In the genomic region with DNA sequence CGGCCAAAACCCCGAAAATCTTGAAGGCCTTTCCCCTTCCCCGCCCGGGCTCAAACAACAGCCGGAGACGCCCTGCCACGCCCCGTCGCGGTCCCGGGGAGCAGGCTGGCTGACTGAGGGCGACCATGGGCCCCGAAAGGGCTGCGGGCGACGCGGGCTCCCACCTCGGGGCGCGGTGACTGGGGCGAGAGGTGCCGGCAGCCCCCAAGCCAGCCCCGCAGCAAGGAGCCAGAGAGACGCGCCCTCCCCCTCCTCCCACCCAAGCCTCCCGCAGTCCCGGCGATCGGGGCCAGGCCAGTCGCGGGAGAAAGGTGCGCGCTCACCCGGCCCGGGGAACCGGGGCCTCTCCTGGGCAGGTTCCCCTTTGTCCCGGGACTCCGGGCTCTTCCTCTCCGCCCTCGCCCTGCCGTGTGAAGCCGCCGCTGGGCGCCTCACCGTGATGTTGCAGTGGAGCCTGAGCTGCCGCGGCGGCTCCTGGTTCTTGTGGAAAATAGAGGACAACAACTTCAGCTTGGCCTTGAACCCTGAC, we compare ENCODE assay signal across 8 cellular contexts. TPM values are rescaled to one million over a fixed set of nuclear protein-coding genes. Genes with fewer than 3 reads are reported as not detected.
DNase-seq lines count a peak whose midpoint lies in the region; ATAC-seq, FAIRE-seq and TF ChIP-seq lines count a peak whose summit lies in the region.

No MANE protein-coding gene starts in this region.

- peak overlapping the region; percentile 71 for H3K4me2 ChIP-seq in A549

- intact Hi-C loops in Right ventricle myocardium superior (cut with DNase I) (no loop called here), posterior vena cava (cut with DNase I) (no loop called here)

- H3K9me3 Mint-ChIP-seq in activated naive CD4-positive, alpha-beta T cell treated with anti-CD3 and anti-CD28 coated beads, Interleukin-2, amount 50 U/mL, for 72 hours, result no peaks in the 10 kb centered on the region

- peak overlapping the region; percentile 74 to 77 for H3K27ac Mint-ChIP-seq in activated naive CD4-positive, alpha-beta T cell treated with anti-CD3 and anti-CD28 coated beads, Interleukin-2, amount 50 U/mL, for 72 hours

- FAIRE-seq in A549 (lab: Jason Lieb, UNC), result no peak

- no peaks in the 10 kb centered on the region for H3K27me3 ChIP-seq in RWPE2 (ENCODE audit: insufficient read depth, poor library complexity, severe bottlenecking)

- POLR2A ChIA-PET in A549 (lab: Yijun Ruan, JAX), result interaction anchor here (0.6 to 1.3 kb wide), 3 partner anchors 9 to 84 kb away, joined by 3 to 9 read pairs (median 4); a partner anchor contains a TSS

- TF ChIP-seq CTCF in A549 (IDR thresholded peaks at IDR 0.05) (no peak), GM20000 (IDR thresholded peaks at IDR 0.05; ENCODE audit: extremely low read depth, missing control alignments) (no peak), RWPE2 (IDR thresholded peaks at IDR 0.05; ENCODE audit: poor library complexity, severe bottlenecking) (no peak)

- no peak for TF ChIP-seq RAD21 in A549 (conservative IDR thresholded peaks at IDR 0.05 in 1 of 2, IDR thresholded peaks at IDR 0.05 in 1 of 2)

- peaks cover 5% of the 10 kb centered on the region for H3K4me1 ChIP-seq in A549
- no peaks in the 10 kb centered on the region for H3K4me1 ChIP-seq in RWPE2 (ENCODE audit: insufficient read depth, poor library complexity, severe bottlenecking)

- peak; percentile 35; the same call in 1 of the 2 replicates for TF ChIP-seq POLR2A in A549 (IDR thresholded peaks at IDR 0.05; ENCODE audit: low read length)

- CTCF ChIA-PET in A549 (lab: Yijun Ruan, JAX), result interaction anchor here (0.8 to 11.0 kb wide), 23 partner anchors 7 to 490 kb away, joined by 3 to 162 read pairs (median 4); a partner anchor contains a TSS

- ATAC-seq in A549 (peak; percentile 78 to 79), RWPE2 (ENCODE audit: low read depth) (peak; percentile 78), Right ventricle myocardium superior (ENCODE audit: poor library complexity) (peak; percentile 74), GM21367 (IDR thresholded peaks at IDR 0.05; ENCODE audit: unreplicated experiment) (no peak), HG03175 (IDR thresholded peaks at IDR 0.05; ENCODE audit: unreplicated experiment) (no peak)
- ATAC-seq in activated naive CD4-positive, alpha-beta T cell treated with anti-CD3 and anti-CD28 coated beads, Interleukin-2, amount 50 U/mL, for 72 hours, result peak; percentile 65 to 66

- DNase-seq in A549 (ENCODE audit: low read depth in 1 of 2, low spot score in 1 of 2), result peak; percentile 44 to 48
- peak; percentile 58 for DNase-seq in GM20000 (ENCODE audit: low spot score)
- DNase-seq in RWPE2 (ENCODE audit: low spot score), result peak; percentile 75
- DNase-seq in activated naive CD4-positive, alpha-beta T cell treated with anti-CD3 and anti-CD28 coated beads, Interleukin-2, amount 50 U/mL, for 72 hours (ENCODE audit: low spot score in 2 of 2), result peak; percentile 57 to 60
- DNase-seq in Right ventricle myocardium superior, result peak; percentile 78
- peak; percentile 90 for DNase-seq in posterior vena cava (ENCODE audit: low spot score)

- peak overlapping the region; percentile 91 to 96 for H3K27ac ChIP-seq in A549
- peak overlapping the region; percentile 52 for H3K27ac ChIP-seq in RWPE2 (ENCODE audit: poor library complexity, severe bottlenecking)

- no peak for TF ChIP-seq EP300 in A549 (IDR thresholded peaks at IDR 0.05)

- H3K4me3 ChIP-seq in A549, result peak overlapping the region; percentile 93
- H3K4me3 ChIP-seq in RWPE2 (ENCODE audit: severe bottlenecking), result peak overlapping the region; percentile 69

- no peaks in the 10 kb centered on the region for H3K36me3 Mint-ChIP-seq in activated naive CD4-positive, alpha-beta T cell treated with anti-CD3 and anti-CD28 coated beads, Interleukin-2, amount 50 U/mL, for 72 hours

- 3% methylated on average over 33 of the region's 48 CpGs for WGBS in A549 (ENCODE audit: missing lambda C conversion rate)

- H3K9me3 ChIP-seq in A549, result no peaks in the 10 kb centered on the region
- H3K9me3 ChIP-seq in RWPE2 (ENCODE audit: severe bottlenecking), result no peaks in the 10 kb centered on the region

- no peaks in the 10 kb centered on the region for H3K36me3 ChIP-seq in RWPE2 (ENCODE audit: low read depth)

TF ChIP-seq in A549, 52 proteins besides CTCF, POLR2A, EP300 and RAD21:
- TF ChIP-seq, protein P1, sequence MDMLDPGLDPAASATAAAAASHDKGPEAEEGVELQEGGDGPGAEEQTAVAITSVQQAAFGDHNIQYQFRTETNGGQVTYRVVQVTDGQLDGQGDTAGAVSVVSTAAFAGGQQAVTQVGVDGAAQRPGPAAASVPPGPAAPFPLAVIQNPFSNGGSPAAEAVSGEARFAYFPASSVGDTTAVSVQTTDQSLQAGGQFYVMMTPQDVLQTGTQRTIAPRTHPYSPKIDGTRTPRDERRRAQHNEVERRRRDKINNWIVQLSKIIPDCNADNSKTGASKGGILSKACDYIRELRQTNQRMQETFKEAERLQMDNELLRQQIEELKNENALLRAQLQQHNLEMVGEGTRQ (IDR thresholded peaks at IDR 0.05), result no peak
- no peak for TF ChIP-seq ZNF302 (CRISPR knock-in tag; IDR thresholded peaks at IDR 0.05)
- no peak for TF ChIP-seq POLR2AphosphoS2 (conservative IDR thresholded peaks at IDR 0.05; ENCODE audit: low read length)
- TF ChIP-seq HEYL (CRISPR knock-in tag; IDR thresholded peaks at IDR 0.05), result no peak
- no peak for TF ChIP-seq RFX5 (IDR thresholded peaks at IDR 0.05)
- no peak for TF ChIP-seq KDM1A (IDR thresholded peaks at IDR 0.05; ENCODE audit: low read depth)
- TF ChIP-seq, protein P2, sequence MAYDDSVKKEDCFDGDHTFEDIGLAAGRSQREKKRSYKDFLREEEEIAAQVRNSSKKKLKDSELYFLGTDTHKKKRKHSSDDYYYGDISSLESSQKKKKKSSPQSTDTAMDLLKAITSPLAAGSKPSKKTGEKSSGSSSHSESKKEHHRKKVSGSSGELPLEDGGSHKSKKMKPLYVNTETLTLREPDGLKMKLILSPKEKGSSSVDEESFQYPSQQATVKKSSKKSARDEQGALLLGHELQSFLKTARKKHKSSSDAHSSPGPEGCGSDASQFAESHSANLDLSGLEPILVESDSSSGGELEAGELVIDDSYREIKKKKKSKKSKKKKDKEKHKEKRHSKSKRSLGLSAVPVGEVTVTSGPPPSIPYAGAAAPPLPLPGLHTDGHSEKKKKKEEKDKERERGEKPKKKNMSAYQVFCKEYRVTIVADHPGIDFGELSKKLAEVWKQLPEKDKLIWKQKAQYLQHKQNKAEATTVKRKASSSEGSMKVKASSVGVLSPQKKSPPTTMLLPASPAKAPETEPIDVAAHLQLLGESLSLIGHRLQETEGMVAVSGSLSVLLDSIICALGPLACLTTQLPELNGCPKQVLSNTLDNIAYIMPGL (CRISPR knock-in tag; IDR thresholded peaks at IDR 0.05; ENCODE audit: borderline replicate concordance), result no peak
- TF ChIP-seq PHF8 (IDR thresholded peaks at IDR 0.05; ENCODE audit: borderline replicate concordance, low read depth), result peak; percentile 37; the same call in 1 of the 2 replicates

RNA-seq across cellular contexts. Expression of a gene that starts 30.6 kb away (rescaled TPM):
- polyA plus RNA-seq in A549 (2011; rRNA removed), result 16.2 and 16.5 TPM in 2 replicates
- 17.8 and 17.9 TPM in 2 replicates for polyA plus RNA-seq in A549 (2012; cell fraction: cytosol; rRNA removed)
- polyA plus RNA-seq in A549 (2012; cell fraction: nucleus; rRNA removed), result 10.7 and 13.1 TPM in 2 replicates
- 14.9 to 17.5 TPM (median 17.2 TPM) in 3 replicates for polyA plus RNA-seq in A549 (2017; fragmentation: RNase III; extraction: RNeasy Plus Mini Kit Qiagen cat#74134 plus additional on column Dnase treatment)
- polyA minus RNA-seq in A549 (2011; rRNA and poly(A)+ RNA removed), result 15.0 and 21.1 TPM in 2 replicates
- total RNA-seq in activated naive CD4-positive, alpha-beta T cell treated with anti-CD3 and anti-CD28 coated beads, Interleukin-2, amount 50 U/mL, for 72 hours, result 1 to 10 TPM; 5.6 to 6.2 TPM
- total RNA-seq in Right ventricle myocardium superior, result 6.2 TPM
- 1 to 10 TPM; 3.0 to 4.7 TPM for total RNA-seq in posterior vena cava

Comparison
In these comparisons a context has a peak if more than half of its experiments do, and no peak if none do; other contexts are left out.
1. ATAC-seq: peak in A549 (2 of 2), RWPE2 (single experiment), activated naive CD4-positive, alpha-beta T cell treated with anti-CD3 and anti-CD28 coated beads, Interleukin-2, amount 50 U/mL, for 72 hours (2 of 2) and Right ventricle myocardium superior (single experiment); none in GM21367 (single experiment) and HG03175 (single experiment).
2. Peak in every context shown above with its lines, with median percentiles within 50 percentile points of each other: DNase-seq.